In genomic region chr12:48336564-48336963, GRCh38 we compare ENCODE assay signal across 1 cellular context.
TF ChIP-seq lines count a peak whose summit lies in the region.

No MANE protein-coding gene starts in this region.

TF ChIP-seq in H1, 55 proteins besides CTCF, POLR2A, EP300 and RAD21:
- TF ChIP-seq GTF2F1 (IDR thresholded peaks at IDR 0.05; ENCODE audit: borderline replicate concordance, low read depth, low read length): no peak
- no peak for TF ChIP-seq GABPA (IDR thresholded peaks at IDR 0.05; ENCODE audit: borderline replicate concordance, insufficient read depth, low read length)
- no peak for TF ChIP-seq SUZ12 (IDR thresholded peaks at IDR 0.05; ENCODE audit: low read length)
- TF ChIP-seq RBBP5 (IDR thresholded peaks at IDR 0.05; ENCODE audit: borderline replicate concordance, low read depth, low read length): no peak
- TF ChIP-seq NANOG (IDR thresholded peaks at IDR 0.05; ENCODE audit: insufficient read depth, low read depth, low read length, poor library complexity, severe bottlenecking): no peak
- no peak for TF ChIP-seq MAFK (IDR thresholded peaks at IDR 0.05; ENCODE audit: low read depth, low read length)
- TF ChIP-seq NRF1 (IDR thresholded peaks at IDR 0.05; ENCODE audit: low read depth, low read length): no peak
- no peak for TF ChIP-seq PHF8 (conservative IDR thresholded peaks at IDR 0.05; ENCODE audit: low read depth, low read length)
- no peak for TF ChIP-seq ASH2L (IDR thresholded peaks at IDR 0.05; ENCODE audit: low read length)
- no peak for TF ChIP-seq SIRT6 (IDR thresholded peaks at IDR 0.05; ENCODE audit: low read length)
- no peak for TF ChIP-seq TAF7 (optimal IDR thresholded peaks at IDR 0.05; ENCODE audit: borderline replicate concordance, low read depth, low read length)
- TF ChIP-seq TEAD4 (IDR thresholded peaks at IDR 0.05; ENCODE audit: low read depth, low read length): no peak
TF ChIP-seq in H1: peak in this region for 0.
